ENCODE assay signal across 29 cellular contexts in the genomic region with DNA sequence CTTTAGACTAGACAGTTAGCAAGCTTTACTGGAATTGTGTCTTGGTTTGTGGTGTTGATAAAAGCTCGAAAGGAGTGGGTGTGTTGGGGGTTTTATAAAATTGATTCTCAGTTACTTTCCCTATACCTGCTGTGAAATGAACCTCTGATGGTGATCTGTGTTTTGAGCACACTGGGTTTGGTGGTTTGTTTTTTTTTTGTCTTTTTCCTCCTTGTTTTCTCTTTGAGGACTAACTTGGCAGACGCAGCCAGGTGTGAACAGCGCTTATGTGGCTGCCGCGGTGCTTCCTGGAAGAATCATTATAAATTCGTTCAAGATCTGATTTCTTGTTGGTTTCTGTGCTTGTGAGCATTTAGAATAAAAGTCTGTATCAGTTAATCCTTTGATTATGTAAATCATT. TPM values are rescaled to one million over a fixed set of nuclear protein-coding genes. Genes with fewer than 3 reads are reported as not detected.
DNase-seq lines count a peak whose midpoint lies in the region; ATAC-seq, FAIRE-seq and TF ChIP-seq lines count a peak whose summit lies in the region.
"Had no signal": no experiment of that assay in that cellular context is flagged by ENCODE, and none has a peak within 500 bp of the region (broad histone marks: within the 10 kb centered on the region; RNA-seq: fewer than 3 reads in every experiment).

No MANE protein-coding gene starts in this region.

- H3K36me3 ChIP-seq in DND-41 (ENCODE audit: insufficient read depth, low read length) (no peaks in the 10 kb centered on the region; the same call in 1 of the 2 replicates), osteoblast (ENCODE audit: insufficient read depth, low read length) (no peaks in the 10 kb centered on the region)
- H3K36me3 ChIP-seq: BLaER1, colonic mucosa, thoracic aorta had no signal

- DNase-seq in activated CD4-positive, alpha-beta T cell treated with anti-CD3 and anti-CD28 coated beads for 48 hours, result peak; percentile 34
- DNase-seq in activated CD4-positive, alpha-beta T cell treated with anti-CD3 and anti-CD28 coated beads for 4 hours, result no peak
- peak; percentile 39 for DNase-seq in DND-41
- DNase-seq in activated T-helper 2 cell treated with anti-CD3 and anti-CD28 coated beads, Interferon-gamma antibody, Interleukin-2, Interleukin-4, amounts not matched to agents 10 μg/mL and 5 μg/mL and 100 μg/mL, durations not matched to agents 14 hours and 24 hours and 36 hours (ENCODE audit: low spot score), result no peak
- DNase-seq in osteoblast (ENCODE audit: insufficient read length, low spot score, missing footprints), result no peak
- DNase-seq in D721Med (ENCODE audit: insufficient read length, low spot score), result no peak
- DNase-seq in NCI-H187 treated with DMSO at 0.1 percent for 48 hours (lab: John Stamatoyannopoulos, UW), result no peak
- DNase-seq: ACHN; activated CD8-positive, alpha-beta memory T cell treated with anti-CD3 and anti-CD28 coated beads, Interleukin-2, amount 10 ng/mL, durations not matched to agents 7 days and 5 days; activated gamma-delta T cell; Caco-2; colonic mucosa; effector memory CD4-positive, alpha-beta T cell; Kasumi-1; left cardiac atrium; naive B cell; NCI-H1694; NCI-H446 treated with DMSO at 0.1 percent for 48 hours; retina; small intestine; T1000 had no signal

- TF ChIP-seq CTCF in DND-41 (IDR thresholded peaks at IDR 0.05; ENCODE audit: borderline replicate concordance, extremely low read depth, low read length, poor library complexity, severe bottlenecking) (no peak), osteoblast (IDR thresholded peaks at IDR 0.05; ENCODE audit: extremely low read depth, low read depth, low read length) (no peak), D721Med (IDR thresholded peaks at IDR 0.05; ENCODE audit: insufficient read depth, missing control alignments) (no peak)

- H3K27ac Mint-ChIP-seq in activated T-helper 2 cell treated with anti-CD3 and anti-CD28 coated beads, Interferon-gamma antibody, Interleukin-2, Interleukin-4, amounts not matched to agents 10 μg/mL and 5 μg/mL and 100 μg/mL, durations not matched to agents 14 hours and 24 hours and 36 hours, result peak overlapping the region; percentile 60
- H3K27ac Mint-ChIP-seq: activated CD8-positive, alpha-beta memory T cell treated with anti-CD3 and anti-CD28 coated beads, Interleukin-2, amount 10 ng/mL, durations not matched to agents 7 days and 5 days; memory B cell; stimulated activated memory B cell treated with anti-CD40 and anti-IgM and Interleukin-4, amounts not matched to agents 10 μg/mL and 1 μg/mL and 100 μg/mL, for 72 hours; WTC11 had no signal

- H3K79me2 ChIP-seq in DND-41 (ENCODE audit: insufficient read depth, low read length), result no peaks in the 10 kb centered on the region
- no peaks in the 10 kb centered on the region for H3K79me2 ChIP-seq in osteoblast (ENCODE audit: insufficient read depth, low read length)

- H3K27ac ChIP-seq in DND-41 (ENCODE audit: low read length) (no peak overlapping the region), osteoblast (ENCODE audit: low read depth, low read length) (peak overlapping the region; percentile 59)
- H3K27ac ChIP-seq: BLaER1, colonic mucosa, thoracic aorta had no signal

- no peak overlapping the region for H3K4me3 Mint-ChIP-seq in activated T-helper 2 cell treated with anti-CD3 and anti-CD28 coated beads, Interferon-gamma antibody, Interleukin-2, Interleukin-4, amounts not matched to agents 10 μg/mL and 5 μg/mL and 100 μg/mL, durations not matched to agents 14 hours and 24 hours and 36 hours (ENCODE audit: low read depth)
- H3K4me3 Mint-ChIP-seq: activated CD8-positive, alpha-beta memory T cell treated with anti-CD3 and anti-CD28 coated beads, Interleukin-2, amount 10 ng/mL, durations not matched to agents 7 days and 5 days; memory B cell; naive B cell; stimulated activated memory B cell treated with anti-CD40 and anti-IgM and Interleukin-4, amounts not matched to agents 10 μg/mL and 1 μg/mL and 100 μg/mL, for 72 hours; WTC11 had no signal

- no peaks in the 10 kb centered on the region for H3K27me3 ChIP-seq in DND-41 (ENCODE audit: insufficient read depth, low read length, poor library complexity)
- H3K27me3 ChIP-seq in osteoblast (ENCODE audit: insufficient read depth, low read length), result no peaks in the 10 kb centered on the region
- H3K27me3 ChIP-seq: BLaER1, colonic mucosa had no signal

- H3K9me3 ChIP-seq in DND-41 (ENCODE audit: insufficient read depth, low read length, severe bottlenecking) (no peaks in the 10 kb centered on the region), osteoblast (ENCODE audit: low read depth, low read length) (no peaks in the 10 kb centered on the region)
- H3K9me3 ChIP-seq: Caco-2, colonic mucosa, thoracic aorta had no signal

- no peak overlapping the region for H3K4me3 ChIP-seq in DND-41 (ENCODE audit: low read depth in 1 of 2, low read length in 2 of 2)
- no peak overlapping the region for H3K4me3 ChIP-seq in osteoblast (ENCODE audit: insufficient read depth, low read length)
- H3K4me3 ChIP-seq: BLaER1, colonic mucosa, thoracic aorta had no signal

- no peak overlapping the region for H3K9ac ChIP-seq in DND-41 (ENCODE audit: low read depth, low read length)
- H3K9ac ChIP-seq: BLaER1 had no signal

- peaks cover 21% of the 10 kb centered on the region for H3K27me3 Mint-ChIP-seq in activated T-helper 2 cell treated with anti-CD3 and anti-CD28 coated beads, Interferon-gamma antibody, Interleukin-2, Interleukin-4, amounts not matched to agents 10 μg/mL and 5 μg/mL and 100 μg/mL, durations not matched to agents 14 hours and 24 hours and 36 hours (ENCODE audit: low read depth)

- H4K20me1 ChIP-seq in DND-41 (ENCODE audit: insufficient read depth, low read length), result no peaks in the 10 kb centered on the region
- no peaks in the 10 kb centered on the region for H4K20me1 ChIP-seq in osteoblast (ENCODE audit: insufficient read depth, low read length)
- H4K20me1 ChIP-seq: BLaER1 had no signal

- peak; percentile 57 for ATAC-seq in DND-41 (ENCODE audit: insufficient read depth, low read depth)
- ATAC-seq in GM18517 (IDR thresholded peaks at IDR 0.05; ENCODE audit: unreplicated experiment), result no peak
- ATAC-seq: activated CD8-positive, alpha-beta memory T cell treated with anti-CD3 and anti-CD28 coated beads, Interleukin-2, amount 10 ng/mL, durations not matched to agents 7 days and 5 days; left cardiac atrium; stimulated activated memory B cell treated with anti-CD40 and anti-IgM and Interleukin-4, amounts not matched to agents 10 μg/mL and 1 μg/mL and 100 μg/mL, for 72 hours; WTC11 had no signal

- FAIRE-seq in D721Med (lab: Jason Lieb, UNC), result no peak
- FAIRE-seq: bronchial epithelial cell, GM12891, small intestine had no signal

- H3K4me1 Mint-ChIP-seq in activated T-helper 2 cell treated with anti-CD3 and anti-CD28 coated beads, Interferon-gamma antibody, Interleukin-2, Interleukin-4, amounts not matched to agents 10 μg/mL and 5 μg/mL and 100 μg/mL, durations not matched to agents 14 hours and 24 hours and 36 hours (ENCODE audit: low read depth), result peaks cover 41% of the 10 kb centered on the region
- H3K4me1 Mint-ChIP-seq: WTC11 had no signal

- H2AFZ ChIP-seq in DND-41 (ENCODE audit: low read depth, low read length) (no peak overlapping the region), osteoblast (ENCODE audit: low read length) (peak overlapping the region; percentile 12)

- peaks cover 7% of the 10 kb centered on the region for H3K36me3 Mint-ChIP-seq in activated T-helper 2 cell treated with anti-CD3 and anti-CD28 coated beads, Interferon-gamma antibody, Interleukin-2, Interleukin-4, amounts not matched to agents 10 μg/mL and 5 μg/mL and 100 μg/mL, durations not matched to agents 14 hours and 24 hours and 36 hours (ENCODE audit: low read depth)
- H3K36me3 Mint-ChIP-seq: stimulated activated memory B cell treated with anti-CD40 and anti-IgM and Interleukin-4, amounts not matched to agents 10 μg/mL and 1 μg/mL and 100 μg/mL, for 72 hours; WTC11 had no signal

- peaks cover 8% of the 10 kb centered on the region for H3K9me3 Mint-ChIP-seq in activated T-helper 2 cell treated with anti-CD3 and anti-CD28 coated beads, Interferon-gamma antibody, Interleukin-2, Interleukin-4, amounts not matched to agents 10 μg/mL and 5 μg/mL and 100 μg/mL, durations not matched to agents 14 hours and 24 hours and 36 hours

- H3K4me2 ChIP-seq in DND-41 (ENCODE audit: insufficient read depth, low read length) (no peak overlapping the region), osteoblast (ENCODE audit: insufficient read depth, low read length) (peak overlapping the region; percentile 47)
- H3K4me2 ChIP-seq: BLaER1 had no signal

- H3K4me1 ChIP-seq in DND-41 (ENCODE audit: insufficient read depth, low read length) (no peaks in the 10 kb centered on the region), osteoblast (ENCODE audit: insufficient read depth, low read length) (peaks cover 74% of the 10 kb centered on the region)
- H3K4me1 ChIP-seq: BLaER1, Caco-2, colonic mucosa had no signal

- intact Hi-C loops in activated T-helper 2 cell treated with anti-CD3 and anti-CD28 coated beads, Interferon-gamma antibody, Interleukin-2, Interleukin-4, amounts not matched to agents 10 μg/mL and 5 μg/mL and 100 μg/mL, durations not matched to agents 14 hours and 24 hours and 36 hours (cut with micrococcal nuclease), result loop anchor here (5.0 to 10.0 kb wide), 3 partner anchors 83 to 465 kb away; a partner anchor contains a TSS

RNA-seq across cellular contexts. Expression of a gene that starts 28.5 kb away (rescaled TPM):
- 0.90 and 1.4 TPM in 2 replicates for total RNA-seq in activated T-helper 2 cell treated with anti-CD3 and anti-CD28 coated beads, Interferon-gamma antibody, Interleukin-2, Interleukin-4, amounts not matched to agents 10 μg/mL and 5 μg/mL and 100 μg/mL, durations not matched to agents 14 hours and 24 hours and 36 hours
- total RNA-seq in osteoblast, result 0.29 and 0.36 TPM in 2 replicates

Comparison
In these comparisons a context has a peak if more than half of its experiments do, and no peak if none do; other contexts are left out.
1. DNase-seq: peak in activated CD4-positive, alpha-beta T cell treated with anti-CD3 and anti-CD28 coated beads for 48 hours (single experiment) and DND-41 (single experiment); none in activated CD4-positive, alpha-beta T cell treated with anti-CD3 and anti-CD28 coated beads for 4 hours (0 of 2), activated T-helper 2 cell treated with anti-CD3 and anti-CD28 coated beads, Interferon-gamma antibody, Interleukin-2, Interleukin-4, amounts not matched to agents 10 μg/mL and 5 μg/mL and 100 μg/mL, durations not matched to agents 14 hours and 24 hours and 36 hours (single experiment), osteoblast (single experiment), D721Med (single experiment) and NCI-H187 treated with DMSO at 0.1 percent for 48 hours (single experiment).